ENCODE assay signal across 14 cellular contexts in genomic region chr12:108806350-108806749, GRCh38. TPM values are rescaled to one million over a fixed set of nuclear protein-coding genes. Genes with fewer than 3 reads are reported as not detected.
DNase-seq lines count a peak whose midpoint lies in the region; ATAC-seq and TF ChIP-seq lines count a peak whose summit lies in the region.
"Had no signal": no experiment of that assay in that cellular context is flagged by ENCODE, and none has a peak within 500 bp of the region (broad histone marks: within the 10 kb centered on the region; RNA-seq: fewer than 3 reads in every experiment).

No MANE protein-coding gene starts in this region.

- DNase-seq in NCI-H82 (lab: John Stamatoyannopoulos, UW): peak; percentile 37
- DNase-seq in NCI-H82 treated with DMSO at 0.1 percent for 48 hours (lab: John Stamatoyannopoulos, UW; ENCODE audit: unreplicated experiment): no peak
- DNase-seq in WTC11 (ENCODE audit: low spot score): no peak
- DNase-seq in glomerular visceral epithelial cell (ENCODE audit: extremely low spot score): peak; percentile 24
- DNase-seq in smooth muscle cell (lab: John Stamatoyannopoulos, UW; ENCODE audit: unreplicated experiment): no peak
- DNase-seq in NCI-H446 treated with DMSO at 0.1 percent for 48 hours (lab: John Stamatoyannopoulos, UW): no peak
- no peak for DNase-seq in NCI-H128 (lab: John Stamatoyannopoulos, UW; ENCODE audit: unreplicated experiment)
- DNase-seq: activated naive CD8-positive, alpha-beta T cell treated with anti-CD3 and anti-CD28 coated beads, Interleukin-2, amount 50 U/mL, for 24 hours; CD4-positive, alpha-beta memory T cell; GDM1; stimulated activated CD4-positive, alpha-beta T cell treated with anti-CD3 and anti-CD28 coated beads, Interleukin-4, amount 100 ng/mL, for 24 hours had no signal

- H3K4me1 ChIP-seq in smooth muscle cell (ENCODE audit: low read depth): peaks cover 42% of the 10 kb centered on the region

- POLR2A ChIA-PET in WTC11 (lab: Charles Lee): interaction anchor here (0.5 kb wide), 1 partner anchor 11 kb away, joined by 4 read pairs; no protein-coding TSS in a partner anchor

- H3K36me3 Mint-ChIP-seq in WTC11: peaks cover 38% of the 10 kb centered on the region

- peaks cover 20% of the 10 kb centered on the region for H3K4me1 Mint-ChIP-seq in WTC11

- H3K4me2 ChIP-seq in smooth muscle cell: no peak overlapping the region

- no peaks in the 10 kb centered on the region for H3K9me3 ChIP-seq in smooth muscle cell (replicated peaks; ENCODE audit: low read depth)

- no peaks in the 10 kb centered on the region for H3K36me3 ChIP-seq in smooth muscle cell (ENCODE audit: low read depth)

- no peak overlapping the region for H3K4me3 ChIP-seq in smooth muscle cell
- H3K4me3 ChIP-seq: dorsolateral prefrontal cortex, SK-N-MC had no signal

- WGBS in smooth muscle cell (ENCODE audit: low lambda C conversion rate): 70% methylated on average over 13 of the region's 13 CpGs

- no peaks in the 10 kb centered on the region for H3K9me3 Mint-ChIP-seq in WTC11
- H3K9me3 Mint-ChIP-seq: activated naive CD8-positive, alpha-beta T cell treated with anti-CD3 and anti-CD28 coated beads, Interleukin-2, amount 50 U/mL, for 24 hours; CD4-positive, alpha-beta memory T cell had no signal

- no peak overlapping the region for H3K9ac ChIP-seq in smooth muscle cell (ENCODE audit: low read depth)

- H3K79me2 ChIP-seq in smooth muscle cell (ENCODE audit: low read depth): no peaks in the 10 kb centered on the region

- CTCF ChIA-PET in WTC11 (lab: Charles Lee): no interaction called here

- peak overlapping the region; percentile 82 for H3K27ac Mint-ChIP-seq in WTC11

- no peak for ATAC-seq in WTC11
- no peak for ATAC-seq in HG03135 (IDR thresholded peaks at IDR 0.05; ENCODE audit: unreplicated experiment)
- ATAC-seq: activated naive CD8-positive, alpha-beta T cell treated with anti-CD3 and anti-CD28 coated beads, Interleukin-2, amount 50 U/mL, for 24 hours had no signal

- no peak overlapping the region for H2AFZ ChIP-seq in smooth muscle cell (ENCODE audit: low read depth)

- H3K4me3 Mint-ChIP-seq in WTC11: no peak overlapping the region
- H3K4me3 Mint-ChIP-seq: activated naive CD8-positive, alpha-beta T cell treated with anti-CD3 and anti-CD28 coated beads, Interleukin-2, amount 50 U/mL, for 24 hours; CD4-positive, alpha-beta memory T cell had no signal

- TF ChIP-seq CTCF in WTC11 (IDR thresholded peaks at IDR 0.05) (no peak), smooth muscle cell (IDR thresholded peaks at IDR 0.05; ENCODE audit: borderline replicate concordance, insufficient read depth, poor library complexity, severe bottlenecking) (no peak)

- H3F3A ChIP-seq in smooth muscle cell (ENCODE audit: low read depth): peaks cover 41% of the 10 kb centered on the region

- H3K27me3 Mint-ChIP-seq in WTC11 (ENCODE audit: low read depth): no peaks in the 10 kb centered on the region
- H3K27me3 Mint-ChIP-seq: activated naive CD8-positive, alpha-beta T cell treated with anti-CD3 and anti-CD28 coated beads, Interleukin-2, amount 50 U/mL, for 24 hours; CD4-positive, alpha-beta memory T cell had no signal

- H3K27ac ChIP-seq in smooth muscle cell (ENCODE audit: low read depth): peak overlapping the region; percentile 99

- no peaks in the 10 kb centered on the region for H4K20me1 ChIP-seq in smooth muscle cell (ENCODE audit: low read depth)

- H3K27me3 ChIP-seq in smooth muscle cell (ENCODE audit: low read depth): no peaks in the 10 kb centered on the region
- H3K27me3 ChIP-seq: dorsolateral prefrontal cortex had no signal

TF ChIP-seq in WTC11, 78 proteins besides CTCF, POLR2A, EP300 and RAD21:
- TF ChIP-seq ZBTB21 (CRISPR knock-in tag; IDR thresholded peaks at IDR 0.05; ENCODE audit: borderline replicate concordance) (no peak), TEAD4 (CRISPR knock-in tag; IDR thresholded peaks at IDR 0.05) (no peak), ZNF317 (CRISPR knock-in tag; IDR thresholded peaks at IDR 0.05; ENCODE audit: borderline replicate concordance, low read depth) (no peak), NFATC4 (CRISPR knock-in tag; IDR thresholded peaks at IDR 0.05) (no peak), ZNF396 (CRISPR knock-in tag; IDR thresholded peaks at IDR 0.05; ENCODE audit: borderline replicate concordance) (no peak)
- TF ChIP-seq, protein P1, sequence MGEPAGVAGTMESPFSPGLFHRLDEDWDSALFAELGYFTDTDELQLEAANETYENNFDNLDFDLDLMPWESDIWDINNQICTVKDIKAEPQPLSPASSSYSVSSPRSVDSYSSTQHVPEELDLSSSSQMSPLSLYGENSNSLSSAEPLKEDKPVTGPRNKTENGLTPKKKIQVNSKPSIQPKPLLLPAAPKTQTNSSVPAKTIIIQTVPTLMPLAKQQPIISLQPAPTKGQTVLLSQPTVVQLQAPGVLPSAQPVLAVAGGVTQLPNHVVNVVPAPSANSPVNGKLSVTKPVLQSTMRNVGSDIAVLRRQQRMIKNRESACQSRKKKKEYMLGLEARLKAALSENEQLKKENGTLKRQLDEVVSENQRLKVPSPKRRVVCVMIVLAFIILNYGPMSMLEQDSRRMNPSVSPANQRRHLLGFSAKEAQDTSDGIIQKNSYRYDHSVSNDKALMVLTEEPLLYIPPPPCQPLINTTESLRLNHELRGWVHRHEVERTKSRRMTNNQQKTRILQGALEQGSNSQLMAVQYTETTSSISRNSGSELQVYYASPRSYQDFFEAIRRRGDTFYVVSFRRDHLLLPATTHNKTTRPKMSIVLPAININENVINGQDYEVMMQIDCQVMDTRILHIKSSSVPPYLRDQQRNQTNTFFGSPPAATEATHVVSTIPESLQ (CRISPR knock-in tag; IDR thresholded peaks at IDR 0.05): no peak

RNA-seq across cellular contexts. Expression of gene SSH1, which starts 51.0 kb away (rescaled TPM):
- 18.7 to 23.1 TPM (median 21.3 TPM) in 3 replicates for total RNA-seq in WTC11 (2021)
- total RNA-seq in smooth muscle cell: 15.2 and 17.2 TPM in 2 replicates
- 22.0 and 24.7 TPM in 2 replicates for polyA plus RNA-seq in smooth muscle cell

Comparison
In these comparisons a context has a peak if more than half of its experiments do, and no peak if none do; other contexts are left out.
1. DNase-seq: peak in NCI-H82 (single experiment) and glomerular visceral epithelial cell (single experiment); none in NCI-H82 treated with DMSO at 0.1 percent for 48 hours (single experiment), WTC11 (single experiment), smooth muscle cell (single experiment), NCI-H446 treated with DMSO at 0.1 percent for 48 hours (single experiment) and NCI-H128 (single experiment).